ENCODE assay signal across 10 cellular contexts in genomic region chr1:114956570-114956969, GRCh38.
A peak's percentile ranks its signal among the peaks of the same experiment; 100 is the strongest.
DNase-seq lines count a peak whose midpoint lies in the region; ATAC-seq and TF ChIP-seq lines count a peak whose summit lies in the region.
"Had no signal": no experiment of that assay in that cellular context is flagged by ENCODE, and none has a peak within 500 bp of the region (broad histone marks: within the 10 kb centered on the region; RNA-seq: fewer than 3 reads in every experiment).

No MANE protein-coding gene starts in this region.

- H3K27me3 Mint-ChIP-seq in chondrocyte (ENCODE audit: low read depth) (peaks cover 56% of the 10 kb centered on the region), neural crest cell (ENCODE audit: low read depth) (peaks cover 38% of the 10 kb centered on the region)

- H3K36me3 ChIP-seq in GM06990 (ENCODE audit: control insufficient read depth, insufficient read depth, low read length), result no peaks in the 10 kb centered on the region

- H3K4me1 Mint-ChIP-seq in chondrocyte (ENCODE audit: low read depth) (no peaks in the 10 kb centered on the region), neural crest cell (no peaks in the 10 kb centered on the region)
- H3K4me1 Mint-ChIP-seq: mesothelial cell of epicardium had no signal

- DNase-seq in GM06990 (ENCODE audit: extremely low read depth, insufficient read length) (no peak), LNCaP clone FGC (ENCODE audit: low read depth) (peak; percentile 27), chondrocyte (ENCODE audit: low spot score) (no peak), neural crest cell (ENCODE audit: low read depth, low spot score) (no peak), occipital lobe (lab: John Stamatoyannopoulos, UW) (no peak), UCSD-AML1 (lab: John Stamatoyannopoulos, UW; ENCODE audit: unreplicated experiment) (no peak)
- DNase-seq in stimulated activated CD8-positive, alpha-beta memory T cell treated with anti-CD3 and anti-CD28 coated beads, Interleukin-4, amount 100 ng/mL, for 48 hours, result no peak
- DNase-seq: NCI-H2029 had no signal

- no peak for ATAC-seq in HG02571 (IDR thresholded peaks at IDR 0.05; ENCODE audit: unreplicated experiment)

- H3K36me3 Mint-ChIP-seq in chondrocyte (ENCODE audit: low read depth) (peaks cover 9% of the 10 kb centered on the region), neural crest cell (ENCODE audit: low read depth) (peaks cover 3% of the 10 kb centered on the region)
- H3K36me3 Mint-ChIP-seq: mesothelial cell of epicardium had no signal

- H3K4me3 ChIP-seq in GM06990 (replicated peaks; ENCODE audit: low read depth, low read length) (no peak overlapping the region), LNCaP clone FGC (ENCODE audit: low read depth, low read length) (no peak overlapping the region)

- H3K4me3 Mint-ChIP-seq in chondrocyte (ENCODE audit: unreplicated experiment), result no peak overlapping the region
- H3K4me3 Mint-ChIP-seq in neural crest cell, result no peak overlapping the region
- H3K4me3 Mint-ChIP-seq: mesothelial cell of epicardium had no signal

- H3K27me3 ChIP-seq in GM06990 (replicated peaks; ENCODE audit: control insufficient read depth, insufficient read depth, low read length), result no peaks in the 10 kb centered on the region

- H3K9me3 Mint-ChIP-seq in chondrocyte (ENCODE audit: low read depth) (peaks cover 19% of the 10 kb centered on the region), neural crest cell (peaks cover 10% of the 10 kb centered on the region)

- TF ChIP-seq CTCF in GM06990 (IDR thresholded peaks at IDR 0.05; ENCODE audit: insufficient read depth, low read length, poor library complexity, severe bottlenecking), result peak; percentile 50
- TF ChIP-seq CTCF in LNCaP clone FGC (IDR thresholded peaks at IDR 0.05; ENCODE audit: control insufficient read depth, extremely low read depth, insufficient read depth), result peak; percentile 82
- TF ChIP-seq CTCF in chondrocyte (IDR thresholded peaks at IDR 0.05), result peak; percentile 40
- peak; percentile 41 for TF ChIP-seq CTCF in neural crest cell (conservative IDR thresholded peaks at IDR 0.05)

- H3K27ac Mint-ChIP-seq in chondrocyte (ENCODE audit: unreplicated experiment), result no peak overlapping the region
- no peak overlapping the region for H3K27ac Mint-ChIP-seq in neural crest cell (ENCODE audit: unreplicated experiment)
- H3K27ac Mint-ChIP-seq: mesothelial cell of epicardium had no signal
